Comparison of ENCODE assay signal across 17 cellular contexts in the genomic region with DNA sequence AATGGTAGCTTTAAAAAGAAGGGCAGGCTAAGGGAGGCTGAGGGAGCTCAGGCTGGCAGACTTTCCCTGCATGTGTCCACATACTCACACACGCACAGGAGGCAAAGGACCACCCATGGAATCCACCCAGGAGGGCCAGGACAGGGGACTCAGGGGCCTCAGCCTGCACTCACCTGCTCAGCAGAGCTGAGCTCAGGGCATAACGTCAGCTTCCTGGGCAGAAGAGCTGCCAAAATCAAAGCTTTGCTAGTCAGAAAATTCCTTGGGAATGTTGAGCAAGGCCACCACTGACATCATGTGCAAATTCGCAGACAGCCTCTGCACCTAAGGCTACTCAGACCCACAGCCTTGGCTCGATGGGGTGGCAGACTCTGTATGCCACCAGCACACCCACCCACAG. TPM values are rescaled to one million over a fixed set of nuclear protein-coding genes. Genes with fewer than 3 reads are reported as not detected.
A peak's percentile ranks its signal among the peaks of the same experiment; 100 is the strongest.
DNase-seq lines count a peak whose midpoint lies in the region; ATAC-seq, FAIRE-seq and TF ChIP-seq lines count a peak whose summit lies in the region.
"Had no signal": no experiment of that assay in that cellular context is flagged by ENCODE, and none has a peak within 500 bp of the region (broad histone marks: within the 10 kb centered on the region; RNA-seq: fewer than 3 reads in every experiment).

No MANE protein-coding gene starts in this region.

- H3K9me3 ChIP-seq in A549 = no peaks in the 10 kb centered on the region
- no peaks in the 10 kb centered on the region for H3K9me3 ChIP-seq in left lung
- H3K9me3 ChIP-seq: sigmoid colon had no signal

- no peaks in the 10 kb centered on the region for H3K36me3 ChIP-seq in left lung
- H3K36me3 ChIP-seq: brain microvascular endothelial cell, sigmoid colon had no signal

- POLR2A ChIA-PET in A549 (lab: Yijun Ruan, JAX) = no interaction called here

- H3K27ac ChIP-seq in A549 = no peak overlapping the region
- H3K27ac ChIP-seq in left lung = no peak overlapping the region
- H3K27ac ChIP-seq: brain microvascular endothelial cell, hepatocyte, PC-9, sigmoid colon had no signal

- TF ChIP-seq CTCF in A549 (IDR thresholded peaks at IDR 0.05) = no peak
- TF ChIP-seq CTCF in left lung (IDR thresholded peaks at IDR 0.05) = no peak
- no peak for TF ChIP-seq CTCF in nephron progenitor cell (IDR thresholded peaks at IDR 0.05)

- H3K27me3 Mint-ChIP-seq in nephron progenitor cell (ENCODE audit: low read depth, poor library complexity) = peaks cover 33% of the 10 kb centered on the region
- H3K27me3 Mint-ChIP-seq: stimulated activated naive B cell treated with anti-CD40 and anti-IgM and Interleukin-4, amounts not matched to agents 10 μg/mL and 1 μg/mL and 100 μg/mL, for 72 hours had no signal

- WGBS in A549 (ENCODE audit: missing lambda C conversion rate) = 42% methylated on average over 3 of the region's 4 CpGs

- peaks cover 8% of the 10 kb centered on the region for H3K4me1 Mint-ChIP-seq in nephron progenitor cell

- intact Hi-C loops in left lung (cut with DNase I) = no loop called here

- DNase-seq in A549 (ENCODE audit: low read depth in 1 of 2, low spot score in 1 of 2) = no peak
- peak; percentile 63 for DNase-seq in HCEC 1CT
- peak; percentile 17 to 20 for DNase-seq in T47D (ENCODE audit: low read depth in 1 of 2, low spot score in 1 of 2)
- DNase-seq in left lung = no peak
- no peak for DNase-seq in midbrain (lab: John Stamatoyannopoulos, UW)
- no peak for DNase-seq in Ammon's horn (ENCODE audit: low spot score)
- no peak for DNase-seq in nephron progenitor cell
- DNase-seq: activated gamma-delta T cell; brain microvascular endothelial cell; Calu3; NCI-H510A treated with DMSO at 0.1 percent for 48 hours; sigmoid colon; stimulated activated naive B cell treated with anti-CD40 and anti-IgM and Interleukin-4, amounts not matched to agents 10 μg/mL and 1 μg/mL and 100 μg/mL, for 72 hours had no signal

- H3K4me3 ChIP-seq in A549 (no peak overlapping the region), left lung (no peak overlapping the region)
- H3K4me3 ChIP-seq: hepatocyte, PC-9, sigmoid colon had no signal

- no peaks in the 10 kb centered on the region for H3K36me3 Mint-ChIP-seq in nephron progenitor cell (ENCODE audit: low read depth)
- H3K36me3 Mint-ChIP-seq: stimulated activated naive B cell treated with anti-CD40 and anti-IgM and Interleukin-4, amounts not matched to agents 10 μg/mL and 1 μg/mL and 100 μg/mL, for 72 hours had no signal

- no peak overlapping the region for H3K27ac Mint-ChIP-seq in nephron progenitor cell
- H3K27ac Mint-ChIP-seq: nephron; stimulated activated naive B cell treated with anti-CD40 and anti-IgM and Interleukin-4, amounts not matched to agents 10 μg/mL and 1 μg/mL and 100 μg/mL, for 72 hours had no signal

- no peak for TF ChIP-seq RAD21 in A549 (conservative IDR thresholded peaks at IDR 0.05 in 1 of 2, IDR thresholded peaks at IDR 0.05 in 1 of 2)

- in situ Hi-C loops in T47D (cut with HindIII; ENCODE audit: low pct_unique_long_range_greater_than_20kb, low sequenced_read_pairs) = no loop called here

- CTCF ChIA-PET in A549 (lab: Yijun Ruan, JAX) = interaction anchor here (0.9 to 1.9 kb wide), 2 partner anchors 39 to 50 kb away, joined by 4 to 5 read pairs; no protein-coding TSS in a partner anchor

- no peak for FAIRE-seq in A549 (lab: Jason Lieb, UNC)

- H3K27me3 ChIP-seq in left lung = no peaks in the 10 kb centered on the region
- H3K27me3 ChIP-seq: brain microvascular endothelial cell, hepatocyte, sigmoid colon had no signal

- H3K4me2 ChIP-seq in A549 = no peak overlapping the region
- H3K4me2 ChIP-seq: hepatocyte, PC-9 had no signal

- no peak for TF ChIP-seq POLR2A in A549 (IDR thresholded peaks at IDR 0.05; ENCODE audit: low read length)

- peak; percentile 25 to 34; a peak in 2 of 6 replicates for ATAC-seq in A549
- peak; percentile 27 for ATAC-seq in left lung
- no peak for ATAC-seq in HG03025 (IDR thresholded peaks at IDR 0.05; ENCODE audit: low FRiP score, unreplicated experiment)
- ATAC-seq: stimulated activated naive B cell treated with anti-CD40 and anti-IgM and Interleukin-4, amounts not matched to agents 10 μg/mL and 1 μg/mL and 100 μg/mL, for 72 hours had no signal

- no peaks in the 10 kb centered on the region for H3K4me1 ChIP-seq in A549
- peaks cover 4 to 6% of the 10 kb centered on the region in 2 donors for H3K4me1 ChIP-seq in left lung
- H3K4me1 ChIP-seq: sigmoid colon had no signal

- H3K4me3 Mint-ChIP-seq in nephron progenitor cell = no peak overlapping the region
- H3K4me3 Mint-ChIP-seq: nephron; stimulated activated naive B cell treated with anti-CD40 and anti-IgM and Interleukin-4, amounts not matched to agents 10 μg/mL and 1 μg/mL and 100 μg/mL, for 72 hours had no signal

- no peak for TF ChIP-seq EP300 in A549 (IDR thresholded peaks at IDR 0.05)

- H3K9me3 Mint-ChIP-seq in nephron progenitor cell = no peaks in the 10 kb centered on the region
- H3K9me3 Mint-ChIP-seq: nephron; stimulated activated naive B cell treated with anti-CD40 and anti-IgM and Interleukin-4, amounts not matched to agents 10 μg/mL and 1 μg/mL and 100 μg/mL, for 72 hours had no signal

TF ChIP-seq in A549, 52 proteins besides CTCF, POLR2A, EP300 and RAD21:
- TF ChIP-seq KDM1A (IDR thresholded peaks at IDR 0.05; ENCODE audit: low read depth) (no peak), HOXB13 (CRISPR knock-in tag; IDR thresholded peaks at IDR 0.05; ENCODE audit: low read depth) (no peak), RARB (CRISPR knock-in tag; IDR thresholded peaks at IDR 0.05) (no peak)

RNA-seq across cellular contexts. Expression of a gene that starts 16.4 kb away (rescaled TPM):
- 59.7 and 63.7 TPM in 2 replicates for polyA plus RNA-seq in A549 (2011; rRNA removed)
- 69.1 and 77.6 TPM in 2 replicates for polyA plus RNA-seq in A549 (2012; cell fraction: cytosol; rRNA removed)
- polyA plus RNA-seq in A549 (2012; cell fraction: nucleus; rRNA removed) = 108 and 109 TPM in 2 replicates
- 50.5 to 56.8 TPM (median 53.9 TPM) in 3 replicates for polyA plus RNA-seq in A549 (2017; fragmentation: RNase III; extraction: RNeasy Plus Mini Kit Qiagen cat#74134 plus additional on column Dnase treatment)
- 48.5 and 50.9 TPM in 2 replicates for polyA minus RNA-seq in A549 (2011; rRNA and poly(A)+ RNA removed)
- total RNA-seq in left lung = 10 to 100 TPM; 66.7 to 70.1 TPM

RNA-seq across cellular contexts. Expression of a gene that starts 27.3 kb away (rescaled TPM):
- polyA plus RNA-seq in A549 (2011; rRNA removed) (9.4 and 9.8 TPM in 2 replicates), A549 (2017; fragmentation: RNase III; extraction: RNeasy Plus Mini Kit Qiagen cat#74134 plus additional on column Dnase treatment) (13.8 to 14.9 TPM (median 14.1 TPM) in 3 replicates)
- 19.3 and 25.2 TPM in 2 replicates for polyA plus RNA-seq in A549 (2012; cell fraction: cytosol; rRNA removed)
- polyA plus RNA-seq in A549 (2012; cell fraction: nucleus; rRNA removed) = 20.5 and 22.4 TPM in 2 replicates
- 21.6 and 23.1 TPM in 2 replicates for polyA minus RNA-seq in A549 (2011; rRNA and poly(A)+ RNA removed)
- 1 to 10 TPM; 5.3 to 7.6 TPM for total RNA-seq in left lung

RNA-seq across cellular contexts. Expression of a gene that starts 43.9 kb away (rescaled TPM):
- polyA plus RNA-seq in A549 (2011; rRNA removed) (0.04 and 0.12 TPM in 2 replicates), A549 (2017; fragmentation: RNase III; extraction: RNeasy Plus Mini Kit Qiagen cat#74134 plus additional on column Dnase treatment) (not detected in 3 replicates)
- not detected in 2 replicates for polyA plus RNA-seq in A549 (2012; cell fraction: cytosol; rRNA removed)
- polyA plus RNA-seq in A549 (2012; cell fraction: nucleus; rRNA removed) = 0.18 and 0.48 TPM in 2 replicates
- polyA minus RNA-seq in A549 (2011; rRNA and poly(A)+ RNA removed) = 0.10 TPM in 1 of 2 replicates, not detected in the other
- 1 to 10 TPM in 1 of 2 donors, not detected in 1; 1.5 TPM for total RNA-seq in left lung
- total RNA-seq: hepatocyte had no signal
- polyA plus RNA-seq: hepatocyte had no signal

RNA-seq across cellular contexts. Expression of a gene that starts 57.4 kb away (rescaled TPM):
- polyA plus RNA-seq in A549 (2011; rRNA removed) = 36.8 and 46.3 TPM in 2 replicates
- 102 and 123 TPM in 2 replicates for polyA plus RNA-seq in A549 (2012; cell fraction: cytosol; rRNA removed)
- polyA plus RNA-seq in A549 (2012; cell fraction: nucleus; rRNA removed) = 130 and 152 TPM in 2 replicates
- polyA plus RNA-seq in A549 (2017; fragmentation: RNase III; extraction: RNeasy Plus Mini Kit Qiagen cat#74134 plus additional on column Dnase treatment) = 50.5 to 55.4 TPM (median 53.6 TPM) in 3 replicates
- 32.6 and 42.2 TPM in 2 replicates for polyA minus RNA-seq in A549 (2011; rRNA and poly(A)+ RNA removed)
- 10 to 100 TPM; 47.7 to 77.5 TPM for total RNA-seq in left lung

Comparison
In these comparisons a context has a peak if more than half of its experiments do, and no peak if none do; other contexts are left out.
1. DNase-seq: peak in HCEC 1CT (single experiment) and T47D (2 of 2); none in A549 (0 of 2), left lung (0 of 2), midbrain (single experiment), Ammon's horn (single experiment) and nephron progenitor cell (single experiment).